In the genomic region with DNA sequence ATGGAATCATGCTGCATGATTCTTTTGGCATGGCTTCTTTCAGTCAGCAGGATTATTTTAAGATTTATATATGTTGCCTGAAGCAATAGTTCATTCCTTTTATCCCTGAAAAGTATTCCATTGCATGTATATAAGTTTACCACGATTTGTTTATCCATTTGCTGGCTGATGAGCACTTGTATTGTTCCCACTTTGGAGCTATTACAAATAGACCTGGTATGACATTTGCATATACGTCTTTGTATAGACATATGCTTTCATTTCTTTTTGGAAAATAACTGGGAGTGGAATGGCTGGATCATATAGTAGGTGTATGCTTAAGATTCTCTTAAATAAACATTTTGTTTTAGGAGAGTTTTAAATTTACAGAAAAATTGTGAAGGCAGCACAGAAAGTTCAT, we compare ENCODE assay signal across 29 cellular contexts.
"Had no signal": no experiment of that assay in that cellular context is flagged by ENCODE, and none has a peak within 500 bp of the region (broad histone marks: within the 10 kb centered on the region; RNA-seq: fewer than 3 reads in every experiment).

No MANE protein-coding gene starts in this region.

- H3K27ac Mint-ChIP-seq: activated CD4-positive, alpha-beta memory T cell treated with anti-CD3 and anti-CD28 coated beads, Interleukin-2, amount 10 ng/mL, durations not matched to agents 7 days and 5 days; activated CD4-positive, alpha-beta T cell treated with anti-CD3 and anti-CD28 coated beads for 36 hours; activated CD4-positive, alpha-beta T cell treated with anti-CD3 and anti-CD28 coated beads, Interleukin-2, amount 10 ng/mL, durations not matched to agents 7 days and 5 days; activated naive CD4-positive, alpha-beta T cell treated with anti-CD3 and anti-CD28 coated beads, Interleukin-2, amount 10 ng/mL, durations not matched to agents 7 days and 5 days; activated naive CD4-positive, alpha-beta T cell treated with anti-CD3 and anti-CD28 coated beads, Interleukin-2, amount 50 U/mL, for 72 hours; activated naive CD8-positive, alpha-beta T cell treated with anti-CD3 and anti-CD28 coated beads, Interleukin-2, amount 10 ng/mL, durations not matched to agents 7 days and 5 days; activated T-cell treated with anti-CD3 and anti-CD28 coated beads, Interleukin-2, amount 50 U/mL, for 24 hours; activated T-cell treated with anti-CD3 and anti-CD28 coated beads, Interleukin-2, amount 50 U/mL, for 72 hours; brain; effector memory CD8-positive, alpha-beta T cell; T-helper 17 cell; T-helper 2 cell treated with Interferon-gamma antibody and Interleukin-4, amounts not matched to agents 5 μg/mL and 100 μg/mL, for 36 hours had no signal

- H3K36me3 ChIP-seq: ascending aorta, esophagus squamous epithelium had no signal

- H3K36me3 Mint-ChIP-seq: activated naive CD4-positive, alpha-beta T cell treated with anti-CD3 and anti-CD28 coated beads, Interleukin-2, amount 10 ng/mL, durations not matched to agents 7 days and 5 days; activated naive CD4-positive, alpha-beta T cell treated with anti-CD3 and anti-CD28 coated beads, Interleukin-2, amount 50 U/mL, for 72 hours; brain had no signal

- H3K4me3 Mint-ChIP-seq: activated CD4-positive, alpha-beta memory T cell treated with anti-CD3 and anti-CD28 coated beads, Interleukin-2, amount 10 ng/mL, durations not matched to agents 7 days and 5 days; activated CD4-positive, alpha-beta T cell treated with anti-CD3 and anti-CD28 coated beads for 36 hours; activated CD4-positive, alpha-beta T cell treated with anti-CD3 and anti-CD28 coated beads, Interleukin-2, amount 10 ng/mL, durations not matched to agents 7 days and 5 days; activated naive CD4-positive, alpha-beta T cell treated with anti-CD3 and anti-CD28 coated beads, Interleukin-2, amount 10 ng/mL, durations not matched to agents 7 days and 5 days; activated naive CD8-positive, alpha-beta T cell treated with anti-CD3 and anti-CD28 coated beads, Interleukin-2, amount 10 ng/mL, durations not matched to agents 7 days and 5 days; activated T-cell treated with anti-CD3 and anti-CD28 coated beads, Interleukin-2, amount 50 U/mL, for 24 hours; activated T-cell treated with anti-CD3 and anti-CD28 coated beads, Interleukin-2, amount 50 U/mL, for 72 hours; brain; effector memory CD8-positive, alpha-beta T cell; T-helper 17 cell; T-helper 2 cell treated with Interferon-gamma antibody and Interleukin-4, amounts not matched to agents 5 μg/mL and 100 μg/mL, for 36 hours had no signal

- H3K4me3 ChIP-seq: ascending aorta, esophagus squamous epithelium had no signal

- H3K4me1 Mint-ChIP-seq: activated CD4-positive, alpha-beta memory T cell treated with anti-CD3 and anti-CD28 coated beads, Interleukin-2, amount 10 ng/mL, durations not matched to agents 7 days and 5 days; activated CD4-positive, alpha-beta T cell treated with anti-CD3 and anti-CD28 coated beads for 36 hours; activated CD4-positive, alpha-beta T cell treated with anti-CD3 and anti-CD28 coated beads, Interleukin-2, amount 10 ng/mL, durations not matched to agents 7 days and 5 days; activated naive CD4-positive, alpha-beta T cell treated with anti-CD3 and anti-CD28 coated beads, Interleukin-2, amount 10 ng/mL, durations not matched to agents 7 days and 5 days; activated naive CD8-positive, alpha-beta T cell treated with anti-CD3 and anti-CD28 coated beads, Interleukin-2, amount 10 ng/mL, durations not matched to agents 7 days and 5 days; T-helper 17 cell had no signal

- DNase-seq: activated CD4-positive, alpha-beta memory T cell treated with anti-CD3 and anti-CD28 coated beads, Interleukin-2, amount 10 ng/mL, durations not matched to agents 7 days and 5 days; activated CD4-positive, alpha-beta T cell treated with anti-CD3 and anti-CD28 coated beads for 36 hours; activated CD4-positive, alpha-beta T cell treated with anti-CD3 and anti-CD28 coated beads, Interleukin-2, amount 10 ng/mL, durations not matched to agents 7 days and 5 days; activated CD4-positive, alpha-beta T cell treated with anti-CD3 and anti-CD28 coated beads, Interleukin-2, amount 50 U/mL, for 4 hours; activated CD4-positive, CD25-positive, alpha-beta regulatory T cell; activated CD4-positive, CD25-positive, alpha-beta regulatory T cell treated with anti-CD3 and anti-CD28 coated beads, Interleukin-2, amount 50 U/mL, for 72 hours; activated CD8-positive, alpha-beta memory T cell treated with anti-CD3 and anti-CD28 coated beads, Interleukin-2, amount 50 U/mL, for 48 hours; activated gamma-delta T cell; activated naive CD4-positive, alpha-beta T cell; activated naive CD4-positive, alpha-beta T cell treated with anti-CD3 and anti-CD28 coated beads, Interleukin-2, amount 10 ng/mL, durations not matched to agents 7 days and 5 days; activated naive CD8-positive, alpha-beta T cell treated with anti-CD3 and anti-CD28 coated beads, Interleukin-2, amount 10 ng/mL, durations not matched to agents 7 days and 5 days; activated T-cell treated with anti-CD3 and anti-CD28 coated beads for 4 hours; activated T-cell treated with anti-CD3 and anti-CD28 coated beads, Interleukin-2, amount 50 U/mL, for 24 hours; activated T-cell treated with anti-CD3 and anti-CD28 coated beads, Interleukin-2, amount 50 U/mL, for 72 hours; caudate nucleus; cortex of kidney; dermis blood vessel endothelial cell; effector CD4-positive, alpha-beta T cell; effector memory CD8-positive, alpha-beta T cell; esophagus squamous epithelium; head of caudate nucleus; T-helper 1 cell; T-helper 17 cell; T1000 had no signal

- H3K9me3 Mint-ChIP-seq: activated CD4-positive, alpha-beta memory T cell treated with anti-CD3 and anti-CD28 coated beads, Interleukin-2, amount 10 ng/mL, durations not matched to agents 7 days and 5 days; activated naive CD4-positive, alpha-beta T cell treated with anti-CD3 and anti-CD28 coated beads, Interleukin-2, amount 10 ng/mL, durations not matched to agents 7 days and 5 days; activated naive CD4-positive, alpha-beta T cell treated with anti-CD3 and anti-CD28 coated beads, Interleukin-2, amount 50 U/mL, for 72 hours; activated T-cell treated with anti-CD3 and anti-CD28 coated beads, Interleukin-2, amount 50 U/mL, for 24 hours; brain; effector memory CD8-positive, alpha-beta T cell; T-helper 2 cell treated with Interferon-gamma antibody and Interleukin-4, amounts not matched to agents 5 μg/mL and 100 μg/mL, for 36 hours had no signal

- H3K27me3 ChIP-seq: ascending aorta, esophagus squamous epithelium had no signal

- H3K27ac ChIP-seq: ascending aorta, epithelial cell of prostate, esophagus squamous epithelium had no signal

- H3K27me3 Mint-ChIP-seq: activated CD4-positive, alpha-beta memory T cell treated with anti-CD3 and anti-CD28 coated beads, Interleukin-2, amount 10 ng/mL, durations not matched to agents 7 days and 5 days; activated CD4-positive, alpha-beta T cell treated with anti-CD3 and anti-CD28 coated beads for 36 hours; activated CD4-positive, alpha-beta T cell treated with anti-CD3 and anti-CD28 coated beads, Interleukin-2, amount 10 ng/mL, durations not matched to agents 7 days and 5 days; activated naive CD4-positive, alpha-beta T cell treated with anti-CD3 and anti-CD28 coated beads, Interleukin-2, amount 10 ng/mL, durations not matched to agents 7 days and 5 days; activated T-cell treated with anti-CD3 and anti-CD28 coated beads, Interleukin-2, amount 50 U/mL, for 24 hours; brain; effector memory CD8-positive, alpha-beta T cell; T-helper 17 cell had no signal

- H3K9me3 ChIP-seq: ascending aorta, esophagus squamous epithelium had no signal
